13 cellular contexts compared by ENCODE assay signal in the genomic region with DNA sequence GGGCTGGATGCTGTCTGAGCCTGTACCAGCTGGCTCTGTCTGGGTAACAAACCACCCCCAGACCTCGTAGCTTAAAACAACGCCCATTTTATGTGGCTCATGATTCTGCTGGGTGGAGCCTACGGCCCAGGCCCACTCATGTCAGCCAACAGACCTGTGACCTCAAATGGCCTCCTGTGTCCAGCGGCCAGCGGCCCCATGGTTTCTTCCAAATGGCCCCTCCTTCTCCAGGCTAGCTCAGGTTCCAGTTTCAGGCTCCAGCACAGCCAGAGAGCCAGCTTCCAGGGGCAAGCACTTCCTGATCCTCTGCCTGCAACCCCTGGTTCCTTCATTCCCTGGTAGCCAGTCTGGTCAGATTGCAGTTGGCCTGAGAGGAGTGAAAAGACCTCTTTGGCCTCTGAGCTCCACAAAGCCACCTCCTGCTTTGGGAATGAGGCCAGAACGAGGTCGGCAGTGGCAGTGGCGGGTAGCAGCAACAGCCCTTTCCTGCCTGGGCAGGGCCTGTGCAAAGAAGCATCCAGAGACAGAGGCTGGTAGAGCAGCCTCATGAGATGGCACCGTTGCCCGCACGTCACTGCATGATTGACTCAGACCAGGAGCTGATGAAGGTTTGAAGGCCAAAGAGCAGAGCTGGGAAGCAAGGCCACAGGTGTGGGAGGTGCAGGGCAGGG. TPM values are rescaled to one million over a fixed set of nuclear protein-coding genes. Genes with fewer than 3 reads are reported as not detected.
DNase-seq lines count a peak whose midpoint lies in the region; ATAC-seq, FAIRE-seq and TF ChIP-seq lines count a peak whose summit lies in the region.
"Had no signal": no experiment of that assay in that cellular context is flagged by ENCODE, and none has a peak within 500 bp of the region (broad histone marks: within the 10 kb centered on the region; RNA-seq: fewer than 3 reads in every experiment).

No MANE protein-coding gene starts in this region.

- H3K36me3 ChIP-seq in ACC112 (ENCODE audit: insufficient read depth, low read length), result no peaks in the 10 kb centered on the region
- H3K36me3 ChIP-seq in adrenal gland (replicated peaks in 1 of 2), result no peaks in the 10 kb centered on the region
- no peaks in the 10 kb centered on the region for H3K36me3 ChIP-seq in BE2C

- peak in 4 of 7 donors; percentile 45 to 77 (median 54) for DNase-seq in adrenal gland
- DNase-seq in glutamatergic neuron, result peak; percentile 9
- DNase-seq in omental fat pad (ENCODE audit: low spot score), result no peak
- DNase-seq in DMS79 treated with DMSO at 0.1 percent for 48 hours (lab: John Stamatoyannopoulos, UW), result no peak
- DNase-seq in putamen (ENCODE audit: low spot score), result no peak
- no peak for DNase-seq in RCC 7860 (ENCODE audit: low spot score)
- no peak for DNase-seq in BE2C
- DNase-seq: activated gamma-delta T cell, NCI-H1048 had no signal

- intact Hi-C loops in adrenal gland (cut with DNase I), result no loop called here

- peaks cover 12% of the 10 kb centered on the region for H3K27me3 Mint-ChIP-seq in glutamatergic neuron (ENCODE audit: unreplicated experiment)

- no peaks in the 10 kb centered on the region for H3K27me3 ChIP-seq in ACC112 (ENCODE audit: insufficient read depth, low read length)
- no peaks in the 10 kb centered on the region for H3K27me3 ChIP-seq in adrenal gland
- no peaks in the 10 kb centered on the region for H3K27me3 ChIP-seq in BE2C
- H3K27me3 ChIP-seq: body of pancreas had no signal

- H3K79me2 ChIP-seq in ACC112 (ENCODE audit: control insufficient read depth, insufficient read depth, low read length, unreplicated experiment), result no peaks in the 10 kb centered on the region

- TF ChIP-seq POLR2A in adrenal gland (IDR thresholded peaks at IDR 0.05), result no peak

- 68 to 77% (median 74%) methylated on average over 3 to 11 of the region's 11 CpGs for WGBS in adrenal gland, 4 donors

- FAIRE-seq in RCC 7860 (lab: Jason Lieb, UNC), result no peak
- FAIRE-seq: A549 had no signal

- H3K9me3 ChIP-seq in adrenal gland (replicated peaks in 1 of 3), result no peaks in the 10 kb centered on the region
- no peaks in the 10 kb centered on the region for H3K9me3 ChIP-seq in BE2C
- H3K9me3 ChIP-seq: A549, body of pancreas had no signal

- TF ChIP-seq CTCF in adrenal gland (IDR thresholded peaks at IDR 0.05) (no peak), glutamatergic neuron (IDR thresholded peaks at IDR 0.05; ENCODE audit: partially characterized antibody, unreplicated experiment) (no peak), omental fat pad (IDR thresholded peaks at IDR 0.05) (no peak), BE2C (IDR thresholded peaks at IDR 0.05; ENCODE audit: low read depth, low read length) (no peak)

- no peak overlapping the region for H3K27ac Mint-ChIP-seq in glutamatergic neuron (ENCODE audit: unreplicated experiment)
- H3K27ac Mint-ChIP-seq: stimulated activated effector memory CD8-positive, alpha-beta T cell treated with anti-CD3 and anti-CD28 coated beads, Interleukin-12 subunit alpha, Interleukin-12 subunit beta, amount 100 ng/mL, for 72 hours had no signal

- H3K27ac ChIP-seq in ACC112 (ENCODE audit: low read depth, low read length) (peak overlapping the region; percentile 68; the same call in 1 of the 2 replicates), adrenal gland (peak overlapping the region in 2 of 5 donors; percentile 60 to 79)
- H3K27ac ChIP-seq: A549, body of pancreas had no signal

- peaks cover 13% of the 10 kb centered on the region for H3K4me1 Mint-ChIP-seq in glutamatergic neuron (ENCODE audit: low read depth, unreplicated experiment)

- ATAC-seq in omental fat pad (ENCODE audit: low FRiP score), result peak; percentile 54
- ATAC-seq: A549; stimulated activated effector memory CD8-positive, alpha-beta T cell treated with anti-CD3 and anti-CD28 coated beads, Interleukin-12 subunit alpha, Interleukin-12 subunit beta, amount 100 ng/mL, for 72 hours had no signal

- peaks cover 7% of the 10 kb centered on the region for H3K9me3 Mint-ChIP-seq in glutamatergic neuron (ENCODE audit: unreplicated experiment)
- H3K9me3 Mint-ChIP-seq: stimulated activated effector memory CD8-positive, alpha-beta T cell treated with anti-CD3 and anti-CD28 coated beads, Interleukin-12 subunit alpha, Interleukin-12 subunit beta, amount 100 ng/mL, for 72 hours had no signal

- H3K4me3 Mint-ChIP-seq in glutamatergic neuron (ENCODE audit: unreplicated experiment), result no peak overlapping the region
- H3K4me3 Mint-ChIP-seq: stimulated activated effector memory CD8-positive, alpha-beta T cell treated with anti-CD3 and anti-CD28 coated beads, Interleukin-12 subunit alpha, Interleukin-12 subunit beta, amount 100 ng/mL, for 72 hours had no signal

- H3K4me3 ChIP-seq in ACC112 (ENCODE audit: low read depth, low read length) (no peak overlapping the region), adrenal gland (no peak overlapping the region), BE2C (ENCODE audit: low read depth, low read length) (no peak overlapping the region)
- H3K4me3 ChIP-seq: A549, body of pancreas had no signal

- peaks cover 26% of the 10 kb centered on the region for H3K4me1 ChIP-seq in ACC112 (ENCODE audit: control insufficient read depth, insufficient read depth, low read length, unreplicated experiment)
- H3K4me1 ChIP-seq in adrenal gland (replicated peaks in 1 of 2), result peaks cover 14 to 23% of the 10 kb centered on the region in 2 donors
- peaks cover 5% of the 10 kb centered on the region; the same call in 1 of the 2 replicates for H3K4me1 ChIP-seq in BE2C

- H3K36me3 Mint-ChIP-seq in glutamatergic neuron (ENCODE audit: unreplicated experiment), result peaks cover 5% of the 10 kb centered on the region
- H3K36me3 Mint-ChIP-seq: stimulated activated effector memory CD8-positive, alpha-beta T cell treated with anti-CD3 and anti-CD28 coated beads, Interleukin-12 subunit alpha, Interleukin-12 subunit beta, amount 100 ng/mL, for 72 hours had no signal

- H2AFZ ChIP-seq in ACC112 (ENCODE audit: low read length, unreplicated experiment), result no peak overlapping the region

RNA-seq across cellular contexts. Expression of gene PLXNA1, which starts 21.0 kb away (rescaled TPM):
- total RNA-seq in adrenal gland (10 to 100 TPM; 17.9 to 28.4 (median 21.7) TPM), glutamatergic neuron (ENCODE audit: unreplicated experiment) (110 TPM), omental fat pad (10 to 100 TPM; 21.7 to 56.4 (median 37.3) TPM)
- 10 to 100 TPM; 10.3 to 29.9 (median 15.1) TPM for polyA plus RNA-seq in adrenal gland
- polyA plus RNA-seq in BE2C (2012; ENCODE audit: insufficient read depth, insufficient read length, low read depth), result 261 TPM

Comparison
In these comparisons a context has a peak if more than half of its experiments do, and no peak if none do; other contexts are left out.
1. DNase-seq: peak in adrenal gland (4 of 7) and glutamatergic neuron (single experiment); none in omental fat pad (single experiment), DMS79 treated with DMSO at 0.1 percent for 48 hours (single experiment), putamen (single experiment), RCC 7860 (single experiment) and BE2C (single experiment).